In the genomic region with DNA sequence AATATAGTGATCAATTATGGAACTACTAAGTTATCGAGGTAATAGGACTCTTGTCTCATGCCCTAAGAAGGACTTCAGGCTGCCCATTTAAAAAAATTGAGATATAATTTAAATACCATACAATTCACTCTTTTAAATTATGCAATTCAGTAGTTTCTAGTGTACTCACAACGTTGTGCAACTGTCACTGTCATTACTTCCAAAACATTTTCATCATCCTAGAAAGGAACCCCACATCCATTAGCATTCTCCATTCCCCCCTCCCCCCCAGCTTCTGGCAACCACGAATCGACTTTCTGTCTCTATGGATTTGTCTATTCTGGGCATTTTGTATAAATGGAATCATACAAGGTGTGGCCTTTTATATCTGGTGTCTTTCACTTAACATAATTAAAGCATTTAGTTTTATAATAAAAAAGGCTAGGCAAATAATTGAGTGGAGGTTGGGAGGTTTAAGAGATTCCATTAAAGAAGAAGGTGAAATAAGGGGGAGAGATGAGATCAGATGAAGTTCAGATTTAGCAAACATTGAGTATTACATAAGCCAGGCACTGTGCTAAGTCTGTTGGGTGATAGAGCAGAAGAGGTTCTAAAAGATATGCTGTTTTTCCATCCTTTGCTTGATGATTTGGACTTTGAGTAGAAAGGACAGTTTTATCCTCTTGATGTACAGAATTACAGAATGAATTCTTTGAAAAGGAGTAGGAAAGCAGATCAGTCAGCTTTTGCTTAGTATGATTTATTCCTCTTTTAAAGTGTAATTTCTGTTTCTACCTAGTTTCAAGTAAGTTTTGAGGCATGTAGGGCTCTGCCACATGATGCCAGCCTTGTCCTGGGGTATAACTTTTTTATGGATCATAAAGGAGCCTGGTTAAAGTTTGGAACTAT, we compare ENCODE assay signal across 26 cellular contexts. TPM values are rescaled to one million over a fixed set of nuclear protein-coding genes. Genes with fewer than 3 reads are reported as not detected.
DNase-seq lines count a peak whose midpoint lies in the region; ATAC-seq, FAIRE-seq and TF ChIP-seq lines count a peak whose summit lies in the region.
"Had no signal": no experiment of that assay in that cellular context is flagged by ENCODE, and none has a peak within 500 bp of the region (broad histone marks: within the 10 kb centered on the region; RNA-seq: fewer than 3 reads in every experiment).

No MANE protein-coding gene starts in this region.

- intact Hi-C loops in PC-3 (cut with micrococcal nuclease), result loop anchor here (1.0 to 5.0 kb wide), 2 partner anchors 19 to 93 kb away; no protein-coding TSS in a partner anchor
- intact Hi-C loops in activated T-helper 2 cell treated with anti-CD3 and anti-CD28 coated beads, Interferon-gamma antibody, Interleukin-2, Interleukin-4, amounts not matched to agents 10 μg/mL and 5 μg/mL and 100 μg/mL, durations not matched to agents 14 hours and 24 hours and 36 hours (cut with micrococcal nuclease), result no loop called here

- TF ChIP-seq CTCF in A549 (IDR thresholded peaks at IDR 0.05), result no peak
- no peak for TF ChIP-seq CTCF in PC-3 (conservative IDR thresholded peaks at IDR 0.05; ENCODE audit: low read depth, low read length)
- no peak for TF ChIP-seq CTCF in foreskin keratinocyte (conservative IDR thresholded peaks at IDR 0.05)

- no peak overlapping the region for H3K4me3 Mint-ChIP-seq in activated T-helper 2 cell treated with anti-CD3 and anti-CD28 coated beads, Interferon-gamma antibody, Interleukin-2, Interleukin-4, amounts not matched to agents 10 μg/mL and 5 μg/mL and 100 μg/mL, durations not matched to agents 14 hours and 24 hours and 36 hours (ENCODE audit: low read depth)
- H3K4me3 Mint-ChIP-seq: CD4-positive, CD25-positive, alpha-beta regulatory T cell; natural killer cell treated with Interleukin-12 subunit alpha and Interleukin-12 subunit beta and Interleukin-15 and Interleukin-18, amount 100 ng/mL, for 72 hours had no signal

- DNase-seq in A549 (ENCODE audit: low read depth in 1 of 2, low spot score in 1 of 2) (no peak), HAP-1 (ENCODE audit: low spot score in 2 of 2) (peak; percentile 25), PC-3 (no peak), fibroblast of gingiva (ENCODE audit: low read depth) (peak; percentile 9), islet precursor cell (no peak), foreskin keratinocyte (no peak)
- no peak for DNase-seq in activated T-helper 2 cell treated with anti-CD3 and anti-CD28 coated beads, Interferon-gamma antibody, Interleukin-2, Interleukin-4, amounts not matched to agents 10 μg/mL and 5 μg/mL and 100 μg/mL, durations not matched to agents 14 hours and 24 hours and 36 hours (ENCODE audit: low spot score)
- DNase-seq: activated naive CD4-positive, alpha-beta T cell; activated T-cell treated with anti-CD3 and anti-CD28 coated beads, Interleukin-2, amount 50 U/mL, for 1 hour; adrenal gland; CD4-positive, CD25-positive, alpha-beta regulatory T cell; dermis blood vessel endothelial cell; KG1; left lung; NCI-H2171; NK-92 treated with Interleukin-12 subunit alpha and Interleukin-12 subunit beta, amount 100 ng/mL, for 24 hours; SW 1271; testis; uterus had no signal

- H3K27ac ChIP-seq in A549, result no peak overlapping the region
- no peak overlapping the region for H3K27ac ChIP-seq in PC-3 (ENCODE audit: low read length)
- H3K27ac ChIP-seq in foreskin keratinocyte, result no peak overlapping the region
- H3K27ac ChIP-seq: adrenal gland, breast epithelium, left lung, testis, uterus had no signal

- H3K9me3 Mint-ChIP-seq in activated T-helper 2 cell treated with anti-CD3 and anti-CD28 coated beads, Interferon-gamma antibody, Interleukin-2, Interleukin-4, amounts not matched to agents 10 μg/mL and 5 μg/mL and 100 μg/mL, durations not matched to agents 14 hours and 24 hours and 36 hours, result no peaks in the 10 kb centered on the region

- peaks cover 90% of the 10 kb centered on the region for H3K79me2 ChIP-seq in PC-3 (ENCODE audit: low read length)

- H3K4me2 ChIP-seq in A549 (0 out of 3 replicates have a peak overlapping the region, but pooled peaks have one; percentile 8), PC-3 (ENCODE audit: low read length) (no peak overlapping the region)

- peaks cover 38% of the 10 kb centered on the region for H4K20me1 ChIP-seq in PC-3 (ENCODE audit: low read length)

- 81% methylated on average over 4 of the region's 4 CpGs for WGBS in A549 (ENCODE audit: missing lambda C conversion rate)

- peak; percentile 32 to 43; a peak in 2 of 6 replicates for ATAC-seq in A549
- ATAC-seq in PC-3, result 0 out of 2 replicates have a peak, but pooled peaks have one; percentile 21
- ATAC-seq in GM21825 (IDR thresholded peaks at IDR 0.05; ENCODE audit: unreplicated experiment), result no peak
- no peak for ATAC-seq in foreskin keratinocyte
- ATAC-seq: activated CD4-positive, CD25-positive, alpha-beta regulatory T cell treated with anti-CD3 and anti-CD28 coated beads, Interleukin-2, amount 50 U/mL, for 24 hours; HCT116; natural killer cell treated with Interleukin-12 subunit alpha and Interleukin-12 subunit beta and Interleukin-15 and Interleukin-18, amount 100 ng/mL, for 72 hours had no signal

- H3F3A ChIP-seq in PC-3 (ENCODE audit: low read length, unreplicated experiment), result no peaks in the 10 kb centered on the region

- H3K4me1 ChIP-seq in A549 (peaks cover 27% of the 10 kb centered on the region), HAP-1 (peaks cover 52% of the 10 kb centered on the region), PC-3 (ENCODE audit: insufficient read depth, low read length) (peaks cover 21% of the 10 kb centered on the region), foreskin keratinocyte (peaks cover 7% of the 10 kb centered on the region)
- H3K4me1 ChIP-seq: adrenal gland, breast epithelium, testis, uterus had no signal

- H3K36me3 Mint-ChIP-seq in activated T-helper 2 cell treated with anti-CD3 and anti-CD28 coated beads, Interferon-gamma antibody, Interleukin-2, Interleukin-4, amounts not matched to agents 10 μg/mL and 5 μg/mL and 100 μg/mL, durations not matched to agents 14 hours and 24 hours and 36 hours (ENCODE audit: low read depth), result no peaks in the 10 kb centered on the region
- H3K36me3 Mint-ChIP-seq: CD4-positive, CD25-positive, alpha-beta regulatory T cell; natural killer cell treated with Interleukin-12 subunit alpha and Interleukin-12 subunit beta and Interleukin-15 and Interleukin-18, amount 100 ng/mL, for 72 hours had no signal

- H3K9me3 ChIP-seq in A549 (no peaks in the 10 kb centered on the region), HAP-1 (no peaks in the 10 kb centered on the region), PC-3 (ENCODE audit: low read length) (no peaks in the 10 kb centered on the region)
- H3K9me3 ChIP-seq: adrenal gland, breast epithelium, left lung, testis, uterus had no signal

- POLR2A ChIA-PET in A549 (lab: Yijun Ruan, JAX), result no interaction called here
- POLR2A ChIA-PET in PC-3 (lab: Charles Lee; ENCODE audit: unreplicated experiment), result no interaction called here

- 0 out of 5 replicates have a peak, but pooled peaks of 1 of the 2 experiments have one; percentile 9 for TF ChIP-seq RAD21 in A549 (conservative IDR thresholded peaks at IDR 0.05 in 1 of 2, IDR thresholded peaks at IDR 0.05 in 1 of 2)

- no TSS peak for BruUV-seq in PC-3 (replicated peaks; lab: Mats Ljungman, UMichigan)

- in situ Hi-C loops in HAP-1 (cut with MboI; ENCODE audit: low sequenced_read_pairs), result no loop called here

- H3K27me3 Mint-ChIP-seq in activated T-helper 2 cell treated with anti-CD3 and anti-CD28 coated beads, Interferon-gamma antibody, Interleukin-2, Interleukin-4, amounts not matched to agents 10 μg/mL and 5 μg/mL and 100 μg/mL, durations not matched to agents 14 hours and 24 hours and 36 hours (ENCODE audit: low read depth), result no peaks in the 10 kb centered on the region
- H3K27me3 Mint-ChIP-seq: CD4-positive, CD25-positive, alpha-beta regulatory T cell had no signal

- no peaks in the 10 kb centered on the region for H3K9me2 ChIP-seq in PC-3 (replicated peaks; ENCODE audit: low read length)

- no peaks in the 10 kb centered on the region for H3K36me3 ChIP-seq in HAP-1 (replicated peaks)
- no peaks in the 10 kb centered on the region for H3K36me3 ChIP-seq in PC-3 (ENCODE audit: low read depth, low read length)
- H3K36me3 ChIP-seq: adrenal gland, breast epithelium, left lung, uterus had no signal

- H2AFZ ChIP-seq in PC-3 (ENCODE audit: low read length), result no peak overlapping the region

- CTCF ChIA-PET in A549 (lab: Yijun Ruan, JAX), result interaction anchor here (0.7 kb wide), 1 partner anchor 9 kb away, joined by 3 read pairs; no protein-coding TSS in a partner anchor
- CTCF ChIA-PET in PC-3 (lab: Charles Lee), result no interaction called here

- H3K4me3 ChIP-seq in A549 (no peak overlapping the region), HAP-1 (no peak overlapping the region), PC-3 (ENCODE audit: low read length) (no peak overlapping the region)
- H3K4me3 ChIP-seq: adrenal gland, breast epithelium, left lung, testis, uterus had no signal

- no peak for FAIRE-seq in A549 (lab: Jason Lieb, UNC)
- FAIRE-seq: endothelial cell of umbilical vein, G401.6 had no signal

- TF ChIP-seq POLR2A in A549 (IDR thresholded peaks at IDR 0.05; ENCODE audit: low read length), result no peak

- H3K9ac ChIP-seq in PC-3 (ENCODE audit: low read length), result no peak overlapping the region

- H3K27ac Mint-ChIP-seq in activated T-helper 2 cell treated with anti-CD3 and anti-CD28 coated beads, Interferon-gamma antibody, Interleukin-2, Interleukin-4, amounts not matched to agents 10 μg/mL and 5 μg/mL and 100 μg/mL, durations not matched to agents 14 hours and 24 hours and 36 hours, result no peak overlapping the region
- H3K27ac Mint-ChIP-seq: natural killer cell treated with Interleukin-12 subunit alpha and Interleukin-12 subunit beta and Interleukin-15 and Interleukin-18, amount 100 ng/mL, for 72 hours had no signal

- no peak for TF ChIP-seq EP300 in A549 (IDR thresholded peaks at IDR 0.05)

- H3K4me1 Mint-ChIP-seq in activated T-helper 2 cell treated with anti-CD3 and anti-CD28 coated beads, Interferon-gamma antibody, Interleukin-2, Interleukin-4, amounts not matched to agents 10 μg/mL and 5 μg/mL and 100 μg/mL, durations not matched to agents 14 hours and 24 hours and 36 hours (ENCODE audit: low read depth), result no peaks in the 10 kb centered on the region

- H3K27me3 ChIP-seq in HAP-1 (ENCODE audit: low read depth) (no peaks in the 10 kb centered on the region), PC-3 (ENCODE audit: low read length) (no peaks in the 10 kb centered on the region), foreskin keratinocyte (no peaks in the 10 kb centered on the region)
- H3K27me3 ChIP-seq: adrenal gland, breast epithelium, left lung, testis, uterus had no signal

RNA-seq across cellular contexts. Expression of gene UBE2E2, which starts 36.3 kb away (rescaled TPM):
- polyA plus RNA-seq in A549 (2011; rRNA removed), result 42.3 and 56.1 TPM in 2 replicates
- 37.5 and 39.3 TPM in 2 replicates for polyA plus RNA-seq in A549 (2012; cell fraction: cytosol; rRNA removed)
- polyA plus RNA-seq in A549 (2012; cell fraction: nucleus; rRNA removed), result 16.2 TPM in 2 replicates
- 28.3 to 30.0 TPM (median 29.9 TPM) in 3 replicates for polyA plus RNA-seq in A549 (2017; fragmentation: RNase III; extraction: RNeasy Plus Mini Kit Qiagen cat#74134 plus additional on column Dnase treatment)
- 18.1 and 23.0 TPM in 2 replicates for polyA minus RNA-seq in A549 (2011; rRNA and poly(A)+ RNA removed)
- total RNA-seq in PC-3 (2014; rRNA removed), result 25.6 and 30.9 TPM in 2 replicates
- total RNA-seq in activated T-helper 2 cell treated with anti-CD3 and anti-CD28 coated beads, Interferon-gamma antibody, Interleukin-2, Interleukin-4, amounts not matched to agents 10 μg/mL and 5 μg/mL and 100 μg/mL, durations not matched to agents 14 hours and 24 hours and 36 hours, result 6.3 and 7.5 TPM in 2 replicates
- 22.6 and 28.6 TPM in 2 replicates for total RNA-seq in foreskin keratinocyte
- polyA plus RNA-seq in foreskin keratinocyte, result 25.8 and 30.2 TPM in 2 replicates

Comparison
In these comparisons a context has a peak if more than half of its experiments do, and no peak if none do; other contexts are left out.
1. ATAC-seq: peak in A549 (2 of 2) and PC-3 (single experiment); none in GM21825 (single experiment) and foreskin keratinocyte (single experiment).
2. DNase-seq: peak in HAP-1 (2 of 2) and fibroblast of gingiva (single experiment); none in A549 (0 of 2), PC-3 (single experiment), islet precursor cell (single experiment), activated T-helper 2 cell treated with anti-CD3 and anti-CD28 coated beads, Interferon-gamma antibody, Interleukin-2, Interleukin-4, amounts not matched to agents 10 μg/mL and 5 μg/mL and 100 μg/mL, durations not matched to agents 14 hours and 24 hours and 36 hours (single experiment) and foreskin keratinocyte (0 of 2).